Comparison of ENCODE assay signal across 30 cellular contexts in the genomic region with DNA sequence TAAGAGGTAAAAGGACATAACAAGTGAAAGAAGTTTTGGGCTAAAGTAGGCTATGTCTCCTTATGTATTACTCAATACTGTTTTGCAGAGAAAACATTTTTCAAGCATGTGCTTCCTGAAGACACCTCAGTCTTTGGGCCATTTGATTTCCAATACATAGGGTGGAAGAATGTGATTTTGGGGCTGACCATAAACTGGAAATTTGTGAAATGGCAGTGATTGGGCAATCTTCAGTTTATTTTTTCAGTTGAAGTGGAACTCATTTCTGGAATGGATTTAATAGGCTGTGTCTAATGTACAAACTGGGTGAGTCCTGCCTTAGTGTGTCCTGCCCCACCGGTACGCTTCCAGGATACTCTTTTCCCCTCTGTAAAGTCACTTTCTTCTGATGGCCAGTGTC.
"Had no signal": no experiment of that assay in that cellular context is flagged by ENCODE, and none has a peak within 500 bp of the region (broad histone marks: within the 10 kb centered on the region; RNA-seq: fewer than 3 reads in every experiment).

No MANE protein-coding gene starts in this region.

- H3K4me3 ChIP-seq: adrenal gland, body of pancreas, colonic mucosa, esophagus squamous epithelium, gastroesophageal sphincter, heart right ventricle had no signal

- H3K27me3 ChIP-seq: adrenal gland, body of pancreas, colonic mucosa, esophagus squamous epithelium, gastroesophageal sphincter, heart right ventricle had no signal

- H3K9me3 ChIP-seq: adrenal gland, body of pancreas, colonic mucosa, esophagus squamous epithelium, gastroesophageal sphincter, heart right ventricle had no signal

- ATAC-seq: activated CD4-positive, CD25-positive, alpha-beta regulatory T cell treated with anti-CD3 and anti-CD28 coated beads, Interleukin-2, amount 50 U/mL, for 24 hours; activated CD8-positive, alpha-beta T cell treated with anti-CD3 and anti-CD28 coated beads for 36 hours; activated T-cell treated with anti-CD3 and anti-CD28 coated beads, Interleukin-2, amount 50 U/mL, for 4 hours; activated T-helper 17 cell treated with anti-CD3 and anti-CD28 coated beads, Interleukin-2, amount 50 U/mL, for 72 hours; body of pancreas; gastroesophageal sphincter; heart right ventricle; T-helper 17 cell had no signal

- FAIRE-seq: endometrium, endothelial cell of umbilical vein had no signal

- DNase-seq: activated B cell treated with CpG ODN at 0.5 μM for 24 hours; activated CD4-positive, alpha-beta T cell treated with anti-CD3 and anti-CD28 coated beads for 48 hours; activated CD4-positive, alpha-beta T cell treated with anti-CD3 and anti-CD28 coated beads, Interleukin-2, amount 50 U/mL, for 1 hour; activated CD4-positive, alpha-beta T cell treated with anti-CD3 and anti-CD28 coated beads, Interleukin-2, amount 50 U/mL, for 48 hours; activated CD8-positive, alpha-beta memory T cell treated with anti-CD3 and anti-CD28 coated beads for 24 hours; activated CD8-positive, alpha-beta T cell treated with anti-CD3 and anti-CD28 coated beads for 36 hours; activated effector memory CD4-positive, alpha-beta T cell treated with Interleukin-2 at 50 U/mL for 16 hours; activated gamma-delta T cell treated with Interleukin-2 at 50 U/mL for 16 hours; activated naive CD4-positive, alpha-beta T cell treated with anti-CD3 and anti-CD28 coated beads, Interleukin-2, amount 50 U/mL, for 16 hours; activated naive CD4-positive, alpha-beta T cell treated with Interleukin-2 at 50 U/mL for 16 hours; activated T-cell treated with anti-CD3 and anti-CD28 coated beads, Interleukin-2, amount 50 U/mL, for 4 hours; adrenal gland; amygdala; body of pancreas; caudate nucleus; colonic mucosa; effector CD8-positive, alpha-beta T cell; esophagus squamous epithelium; foreskin melanocyte; heart right ventricle; T-helper 1 cell; T-helper 17 cell; T1000; WERI-Rb-1 had no signal

- H3K27ac ChIP-seq: body of pancreas, colonic mucosa, epithelial cell of prostate, esophagus squamous epithelium, gastroesophageal sphincter, heart right ventricle, WERI-Rb-1 had no signal

- H3K36me3 ChIP-seq: colonic mucosa had no signal
